Comparison of ENCODE assay signal across 8 cellular contexts in genomic region chrX:48695524-48695875, GRCh38. TPM values are rescaled to one million over a fixed set of nuclear protein-coding genes. Genes with fewer than 3 reads are reported as not detected.
DNase-seq lines count a peak whose midpoint lies in the region; ATAC-seq and TF ChIP-seq lines count a peak whose summit lies in the region.

No MANE protein-coding gene starts in this region.

- H3K4me1 ChIP-seq in GM23248 (ENCODE audit: insufficient read depth) (0 out of 2 replicates have a peak, but pooled peaks cover 5% of the 10 kb centered on the region), SJCRH30 (no peaks in the 10 kb centered on the region), fibroblast of lung (ENCODE audit: control insufficient read depth, extremely low read depth, insufficient read depth, low read length) (peaks cover 2% of the 10 kb centered on the region), gastrocnemius medialis (no peaks in the 10 kb centered on the region)

- H3K9ac ChIP-seq in GM23248: peak overlapping the region; percentile 87
- H3K9ac ChIP-seq in fibroblast of lung (ENCODE audit: insufficient read depth, low read length): no peak overlapping the region

- H4K20me1 ChIP-seq in GM23248 (ENCODE audit: insufficient read depth) (no peaks in the 10 kb centered on the region), fibroblast of lung (ENCODE audit: control insufficient read depth, extremely low read depth, insufficient read depth, low read length) (no peaks in the 10 kb centered on the region)

- no peak for TF ChIP-seq CTCF in fibroblast of lung (conservative IDR thresholded peaks at IDR 0.05 in 1 of 2, IDR thresholded peaks at IDR 0.05 in 1 of 2; ENCODE audit: low read depth in 1 of 2, low read length in 2 of 2)
- TF ChIP-seq CTCF in gastrocnemius medialis (IDR thresholded peaks at IDR 0.05 in 4 of 5, conservative IDR thresholded peaks at IDR 0.05 in 1 of 5): no peak

- H3K9me2 ChIP-seq in GM23248 (ENCODE audit: insufficient read depth): no peaks in the 10 kb centered on the region

- H3K27ac ChIP-seq in GM23248 (no peak overlapping the region), SJCRH30 (peak overlapping the region; percentile 74), fibroblast of lung (ENCODE audit: insufficient read depth, low read length) (peak overlapping the region; percentile 76), gastrocnemius medialis (peak overlapping the region; percentile 91 to 96 (median 95))

- intact Hi-C loops in gastrocnemius medialis (cut with DNase I; ENCODE audit: low total_unique reads): no loop called here

- H3K9me3 ChIP-seq in GM23248 (ENCODE audit: low read depth) (no peaks in the 10 kb centered on the region), SJCRH30 (replicated peaks) (no peaks in the 10 kb centered on the region), fibroblast of lung (ENCODE audit: control insufficient read depth, insufficient read depth, low read depth, low read length) (no peaks in the 10 kb centered on the region), gastrocnemius medialis (no peaks in the 10 kb centered on the region)

- H3K36me3 ChIP-seq in GM23248 (ENCODE audit: low read depth) (no peaks in the 10 kb centered on the region), SJCRH30 (no peaks in the 10 kb centered on the region), fibroblast of lung (ENCODE audit: control insufficient read depth, insufficient read depth, low read length) (no peaks in the 10 kb centered on the region), gastrocnemius medialis (peaks cover 0 to under 1% of the 10 kb centered on the region in 2 donors)

- DNase-seq in GM23248 (peak; percentile 45), SJCRH30 (peak in 1 of 2 experiments; percentile 18), fibroblast of lung (ENCODE audit: low read depth in 2 of 2) (peak in 1 of 2 donors; percentile 28), gastrocnemius medialis (peak in 1 of 2 donors; percentile 22), kidney glomerular epithelial cell (lab: John Stamatoyannopoulos, UW) (no peak), germinal center (ENCODE audit: low spot score) (no peak)

- H3K27me3 ChIP-seq in GM23248 (replicated peaks; ENCODE audit: insufficient read depth) (no peaks in the 10 kb centered on the region), SJCRH30 (no peaks in the 10 kb centered on the region), fibroblast of lung (ENCODE audit: control insufficient read depth, insufficient read depth, low read length) (no peaks in the 10 kb centered on the region), gastrocnemius medialis (peaks cover 0 to 3% (median 0%) of the 10 kb centered on the region in 3 donors)

- WGBS in GM23248 (ENCODE audit: low coverage in 1 of 2, low lambda C conversion rate in 2 of 2, missing lambda C conversion rate in 2 of 2), 2 experiments: 11 to 19% methylated on average over 6 to 14 of the region's 14 CpGs

- in situ Hi-C loops in GM23248 (cut with MboI) (no loop called here), gastrocnemius medialis (cut with MboI; ENCODE audit: low sequenced_read_pairs in 4 of 4) (no loop called here)

- H2AFZ ChIP-seq in GM23248 (peak overlapping the region; percentile 85), fibroblast of lung (ENCODE audit: low read length) (peak overlapping the region; percentile 81)

- no peaks in the 10 kb centered on the region for H3F3A ChIP-seq in GM23248 (ENCODE audit: insufficient read depth)

- peaks cover 17% of the 10 kb centered on the region for H3K79me2 ChIP-seq in GM23248 (ENCODE audit: insufficient read depth)
- H3K79me2 ChIP-seq in fibroblast of lung (ENCODE audit: control insufficient read depth, insufficient read depth, low read length): peaks cover 6% of the 10 kb centered on the region

- H3K4me3 ChIP-seq in GM23248: peak overlapping the region; percentile 75
- H3K4me3 ChIP-seq in SJCRH30: peak overlapping the region; percentile 67
- peak overlapping the region in 2 of 4 experiments; percentile 63 to 71 for H3K4me3 ChIP-seq in fibroblast of lung (replicated peaks in 1 of 4; ENCODE audit: control extremely low read depth in 1 of 4, insufficient read depth in 1 of 4, low read depth in 3 of 4, low read length in 4 of 4)
- H3K4me3 ChIP-seq in gastrocnemius medialis: peak overlapping the region; percentile 60 to 66 (median 61)

- ATAC-seq in gastrocnemius medialis (peak in 1 of 2 donors; percentile 15), HG03439 (IDR thresholded peaks at IDR 0.05; ENCODE audit: unreplicated experiment) (no peak), GM21528 (IDR thresholded peaks at IDR 0.05; ENCODE audit: low FRiP score, unreplicated experiment) (no peak)

- no peak for TF ChIP-seq POLR2A in gastrocnemius medialis (IDR thresholded peaks at IDR 0.05)

- peak overlapping the region; percentile 61 for H3K4me2 ChIP-seq in GM23248 (ENCODE audit: unreplicated experiment)
- peak overlapping the region; percentile 88 for H3K4me2 ChIP-seq in fibroblast of lung (ENCODE audit: extremely low read depth, insufficient read depth, low read length)

RNA-seq across cellular contexts. Expression of gene SUV39H1, which starts 1.0 kb away (rescaled TPM):
- 6.8 and 8.1 TPM in 2 replicates for total RNA-seq in GM23248 (2014; rRNA removed; shearing (Covaris generic))
- 6.0 TPM in 2 replicates for polyA plus RNA-seq in GM23248 (2016; fragmentation: Nextera tagmentation; extraction: Ambion mirVana)
- 10.2 and 10.5 TPM in 2 replicates for total RNA-seq in SJCRH30 (2014; rRNA removed; shearing (Covaris generic))
- 0.51 and 1.5 TPM in 2 replicates for total RNA-seq in fibroblast of lung
- 2.8 and 10.3 TPM in 2 replicates for polyA plus RNA-seq in fibroblast of lung
- 3.1 and 11.8 TPM in 2 replicates for polyA plus RNA-seq in fibroblast of lung (2012)
- 11.3 and 43.3 TPM in 2 replicates for polyA minus RNA-seq in fibroblast of lung (ENCODE audit: low replicate concordance)
- total RNA-seq in gastrocnemius medialis: 1 to 10 TPM; 1.7 to 6.1 (median 3.3) TPM

RNA-seq across cellular contexts. Expression of gene WAS, which starts 11.9 kb away (rescaled TPM):
- not detected in 2 replicates for total RNA-seq in GM23248 (2014; rRNA removed; shearing (Covaris generic))
- polyA plus RNA-seq in GM23248 (2016; fragmentation: Nextera tagmentation; extraction: Ambion mirVana) (not detected in 2 replicates), fibroblast of lung (0.07 and 0.09 TPM in 2 replicates)
- not detected in 2 replicates for total RNA-seq in SJCRH30 (2014; rRNA removed; shearing (Covaris generic))
- total RNA-seq in fibroblast of lung (under 0.01 and 0.17 TPM in 2 replicates), gastrocnemius medialis (1 to 10 TPM; 1.8 to 2.7 (median 2.5) TPM)
- 0.17 and 0.21 TPM in 2 replicates for polyA plus RNA-seq in fibroblast of lung (2012)
- not detected in 2 replicates for polyA minus RNA-seq in fibroblast of lung (ENCODE audit: low replicate concordance)
